In genomic region chr4:52059372-52059771, GRCh38 we compare ENCODE assay signal across 13 cellular contexts. TPM values are rescaled to one million over a fixed set of nuclear protein-coding genes. Genes with fewer than 3 reads are reported as not detected.
DNase-seq lines count a peak whose midpoint lies in the region; ATAC-seq, FAIRE-seq and TF ChIP-seq lines count a peak whose summit lies in the region.
"Had no signal": no experiment of that assay in that cellular context is flagged by ENCODE, and none has a peak within 500 bp of the region (broad histone marks: within the 10 kb centered on the region; RNA-seq: fewer than 3 reads in every experiment).

No MANE protein-coding gene starts in this region.

- H3K79me1 ChIP-seq in IMR-90 (ENCODE audit: low read depth in 1 of 2, low read length in 2 of 2) = no peaks in the 10 kb centered on the region

- H3K4me2 ChIP-seq in IMR-90 (ENCODE audit: low read depth, low read length) = no peak overlapping the region
- H3K4me2 ChIP-seq in astrocyte (ENCODE audit: low read length) = peak overlapping the region; percentile 20

- no peak overlapping the region for H2BK5ac ChIP-seq in IMR-90 (ENCODE audit: low read depth, low read length, poor library complexity, severe bottlenecking)

- BruUV-seq in IMR-90 (replicated peaks; lab: Mats Ljungman, UMichigan) = no TSS peak

- dilution Hi-C loops in IMR-90 (cut with HindIII; ENCODE audit: low sequenced_read_pairs, unreplicated experiment) = no loop called here

- no peak overlapping the region for H4K91ac ChIP-seq in IMR-90 (ENCODE audit: insufficient read depth, low read depth, low read length)

- H2BK120ac ChIP-seq in IMR-90 (ENCODE audit: low read depth, low read length) = peak overlapping the region; percentile 46; the same call in 1 of the 2 replicates

- H2AK5ac ChIP-seq in IMR-90 (ENCODE audit: low read depth, low read length) = no peak overlapping the region

- H4K20me1 ChIP-seq in IMR-90 (ENCODE audit: insufficient read depth, low read length) = no peaks in the 10 kb centered on the region
- no peaks in the 10 kb centered on the region for H4K20me1 ChIP-seq in astrocyte (ENCODE audit: insufficient read depth, low read length)

- H3K23ac ChIP-seq in IMR-90 (ENCODE audit: low read depth, low read length) = no peak overlapping the region

- no peak overlapping the region for H3K9ac ChIP-seq in IMR-90 (ENCODE audit: low read depth, low read length)
- H3K9ac ChIP-seq in astrocyte (ENCODE audit: low read length) = no peak overlapping the region

- H3K36me3 ChIP-seq in IMR-90 (ENCODE audit: control insufficient read depth, insufficient read depth, low read length) (no peaks in the 10 kb centered on the region), astrocyte (ENCODE audit: insufficient read depth, low read length) (no peaks in the 10 kb centered on the region), gastrocnemius medialis (no peaks in the 10 kb centered on the region)

- peaks cover 13% of the 10 kb centered on the region for H3K4me1 Mint-ChIP-seq in astrocyte (ENCODE audit: low read depth, unreplicated experiment)

- H3K4me3 ChIP-seq in IMR-90 (ENCODE audit: insufficient read depth, low read depth, low read length) (no peak overlapping the region), astrocyte (ENCODE audit: insufficient read depth, low read depth, low read length) (no peak overlapping the region), gastrocnemius medialis (no peak overlapping the region)

- POLR2A ChIA-PET in IMR-90 (lab: Charles Lee; ENCODE audit: unreplicated experiment) = no interaction called here

- in situ Hi-C loops in IMR-90 (cut with MboI; ENCODE audit: low sequenced_read_pairs) = no loop called here
- in situ Hi-C loops in gastrocnemius medialis (cut with MboI; ENCODE audit: low sequenced_read_pairs in 4 of 4) = no loop called here

- no peak overlapping the region for H3K56ac ChIP-seq in IMR-90 (ENCODE audit: extremely low read depth, insufficient read depth, low read length)

- H3K27ac ChIP-seq in IMR-90 (ENCODE audit: insufficient read depth, low read length) (no peak overlapping the region), astrocyte (ENCODE audit: low read depth, low read length) (no peak overlapping the region), gastrocnemius medialis (no peak overlapping the region)

- CTCF ChIA-PET in IMR-90 (lab: Yijun Ruan, JAX) = no interaction called here

- no peak overlapping the region for H3K27ac Mint-ChIP-seq in astrocyte (ENCODE audit: unreplicated experiment)
- H3K27ac Mint-ChIP-seq: activated T-helper 1 cell treated with anti-CD3 and anti-CD28 coated beads, Interleukin-12 subunit alpha, Interleukin-12 subunit beta, Interleukin-2, Interleukin-4 antibody, amounts not matched to agents 30 ng/mL and 10 ng/mL and 1 ng/mL, durations not matched to agents 14 hours and 24 hours and 36 hours had no signal

- no peaks in the 10 kb centered on the region for H3K9me3 Mint-ChIP-seq in astrocyte (ENCODE audit: unreplicated experiment)
- H3K9me3 Mint-ChIP-seq: activated T-helper 1 cell treated with anti-CD3 and anti-CD28 coated beads, Interleukin-12 subunit alpha, Interleukin-12 subunit beta, Interleukin-2, Interleukin-4 antibody, amounts not matched to agents 30 ng/mL and 10 ng/mL and 1 ng/mL, durations not matched to agents 14 hours and 24 hours and 36 hours had no signal

- no peak overlapping the region for H2BK15ac ChIP-seq in IMR-90 (ENCODE audit: low read depth, low read length)

- TF ChIP-seq POLR2A in IMR-90 (IDR thresholded peaks at IDR 0.05; ENCODE audit: low read depth, low read length) (no peak), gastrocnemius medialis (IDR thresholded peaks at IDR 0.05) (no peak)

- no CpG with 5 or more reads among the region's 3 CpGs for WGBS in IMR-90 (ENCODE audit: extremely low coverage in 2 of 2, insufficient read length in 1 of 2), 2 experiments

- H2AFZ ChIP-seq in IMR-90 (replicated peaks; ENCODE audit: low read length, poor library complexity) = no peak overlapping the region
- H2AFZ ChIP-seq in astrocyte (ENCODE audit: low read depth, low read length) = no peak overlapping the region

- no peak overlapping the region for H3K4ac ChIP-seq in IMR-90 (ENCODE audit: low read depth, low read length)

- H3K27me3 Mint-ChIP-seq in astrocyte (ENCODE audit: low read depth, unreplicated experiment) = no peaks in the 10 kb centered on the region

- TF ChIP-seq CTCF in IMR-90 (conservative IDR thresholded peaks at IDR 0.05; ENCODE audit: low read depth, low read length) (no peak), astrocyte (IDR thresholded peaks at IDR 0.05; ENCODE audit: insufficient read depth, low read depth, low read length) (no peak), gastrocnemius medialis (IDR thresholded peaks at IDR 0.05 in 4 of 5, conservative IDR thresholded peaks at IDR 0.05 in 1 of 5) (no peak)

- no peak overlapping the region for H2AK9ac ChIP-seq in IMR-90 (replicated peaks; ENCODE audit: low read depth, low read length, poor library complexity)

- H4K8ac ChIP-seq in IMR-90 (ENCODE audit: low read depth in 2 of 2, low read length in 2 of 2) = no peak overlapping the region

- no peak overlapping the region for H2BK20ac ChIP-seq in IMR-90 (ENCODE audit: low read depth, low read length)

- no peak for TF ChIP-seq RAD21 in IMR-90 (IDR thresholded peaks at IDR 0.05; ENCODE audit: low read length)

- H3K4me3 Mint-ChIP-seq in astrocyte (ENCODE audit: unreplicated experiment) = no peak overlapping the region
- H3K4me3 Mint-ChIP-seq: activated T-helper 1 cell treated with anti-CD3 and anti-CD28 coated beads, Interleukin-12 subunit alpha, Interleukin-12 subunit beta, Interleukin-2, Interleukin-4 antibody, amounts not matched to agents 30 ng/mL and 10 ng/mL and 1 ng/mL, durations not matched to agents 14 hours and 24 hours and 36 hours had no signal

- H3K9me1 ChIP-seq in IMR-90 (ENCODE audit: insufficient read depth, low read length) = 0 out of 2 replicates have a peak, but pooled peaks cover 2% of the 10 kb centered on the region

- H3K9me3 ChIP-seq in IMR-90 (ENCODE audit: control insufficient read depth, insufficient read depth, low read length) (no peaks in the 10 kb centered on the region), astrocyte (ENCODE audit: insufficient read depth, low read depth, low read length) (no peaks in the 10 kb centered on the region), gastrocnemius medialis (no peaks in the 10 kb centered on the region)

- H3K27me3 ChIP-seq in IMR-90 (ENCODE audit: control insufficient read depth, insufficient read depth, low read length) = no peaks in the 10 kb centered on the region
- no peaks in the 10 kb centered on the region for H3K27me3 ChIP-seq in astrocyte (ENCODE audit: insufficient read depth, low read length)
- no peaks in the 10 kb centered on the region for H3K27me3 ChIP-seq in gastrocnemius medialis

- peaks cover 4% of the 10 kb centered on the region; the same call in 1 of the 2 replicates for H3K4me1 ChIP-seq in IMR-90 (ENCODE audit: control insufficient read depth, insufficient read depth, low read length)
- H3K4me1 ChIP-seq in astrocyte (ENCODE audit: insufficient read depth, low read length) = peaks cover 3% of the 10 kb centered on the region
- H3K4me1 ChIP-seq in gastrocnemius medialis = peaks cover 0 to 7% of the 10 kb centered on the region in 2 donors

- peak overlapping the region; percentile 72; the same call in 1 of the 2 replicates for H3K18ac ChIP-seq in IMR-90 (ENCODE audit: low read depth, low read length)

- FAIRE-seq in astrocyte (lab: Jason Lieb, UNC) = no peak
- FAIRE-seq: colon had no signal

- H4K5ac ChIP-seq in IMR-90 (ENCODE audit: low read depth, low read length) = no peak overlapping the region

- no peaks in the 10 kb centered on the region for H3K36me3 Mint-ChIP-seq in astrocyte (ENCODE audit: low read depth, unreplicated experiment)

- peak; percentile 46 for DNase-seq in IMR-90
- peak; percentile 79 for DNase-seq in astrocyte (ENCODE audit: low read depth)
- peak; percentile 71 for DNase-seq in glomerular endothelial cell (ENCODE audit: extremely low read depth, low read depth, low spot score)
- no peak for DNase-seq in gastrocnemius medialis
- no peak for DNase-seq in stimulated activated CD4-positive, alpha-beta T cell treated with anti-CD3 and anti-CD28 coated beads, Interleukin-2, amount 100 ng/mL, for 48 hours
- no peak for DNase-seq in AML-193 (lab: John Stamatoyannopoulos, UW)
- DNase-seq: H7, NCI-H1105 had no signal

- ATAC-seq in IMR-90 (ENCODE audit: low read depth) = no peak
- peak; percentile 56 to 76 for ATAC-seq in gastrocnemius medialis
- no peak for ATAC-seq in GM21717 (IDR thresholded peaks at IDR 0.05; ENCODE audit: unreplicated experiment)
- ATAC-seq in GM18861 (IDR thresholded peaks at IDR 0.05; ENCODE audit: unreplicated experiment) = no peak

- intact Hi-C loops in IMR-90 (cut with micrococcal nuclease) (loop anchor here (10.0 kb wide), 1 partner anchor 65 kb away; no protein-coding TSS in a partner anchor), gastrocnemius medialis (cut with DNase I; ENCODE audit: low total_unique reads) (no loop called here)

- no peak overlapping the region for H3K14ac ChIP-seq in IMR-90 (replicated peaks; ENCODE audit: low read depth, low read length)

- H3K79me2 ChIP-seq in astrocyte (ENCODE audit: insufficient read depth, low read length) = no peaks in the 10 kb centered on the region

TF ChIP-seq in IMR-90, 13 proteins besides CTCF, POLR2A, EP300 and RAD21:
- TF ChIP-seq BHLHE40 (IDR thresholded peaks at IDR 0.05; ENCODE audit: low read depth, low read length) (no peak), MAZ (IDR thresholded peaks at IDR 0.05; ENCODE audit: borderline replicate concordance, low read depth, low read length) (no peak)

RNA-seq across cellular contexts. Expression of gene SPATA18, which starts 8.3 kb away (rescaled TPM):
- total RNA-seq in IMR-90 (2012; rRNA removed) (4.7 and 5.0 TPM in 2 replicates), astrocyte (19.0 and 20.7 TPM in 2 replicates), glomerular endothelial cell (12.3 and 17.4 TPM in 2 replicates), gastrocnemius medialis (1 to 10 TPM in 3 of 4 donors, under 1 TPM in 1; 0.46 to 2.6 (median 1.5) TPM)
- polyA plus RNA-seq in IMR-90 (2012; rRNA removed) = 2.4 and 3.0 TPM in 2 replicates
- polyA plus RNA-seq in IMR-90 (2012; cell fraction: cytosol; rRNA removed) = 2.2 and 2.8 TPM in 2 replicates
- polyA plus RNA-seq in IMR-90 (2012; cell fraction: nucleus; rRNA removed; ENCODE audit: low replicate concordance) = 3.4 and 10.2 TPM in 2 replicates

RNA-seq across cellular contexts. Expression of gene SGCB, which starts 21.3 kb away (rescaled TPM):
- total RNA-seq in IMR-90 (2012; rRNA removed) (16.3 and 25.8 TPM in 2 replicates), astrocyte (75.6 and 81.1 TPM in 2 replicates), glomerular endothelial cell (36.3 and 48.3 TPM in 2 replicates), gastrocnemius medialis (10 to 100 TPM; 24.8 to 49.8 (median 39.8) TPM)
- polyA plus RNA-seq in IMR-90 (2012; rRNA removed) = 18.3 and 24.0 TPM in 2 replicates
- 5.1 and 6.6 TPM in 2 replicates for polyA plus RNA-seq in IMR-90 (2012; cell fraction: cytosol; rRNA removed)
- polyA plus RNA-seq in IMR-90 (2012; cell fraction: nucleus; rRNA removed; ENCODE audit: low replicate concordance) = 1.3 and 6.9 TPM in 2 replicates

RNA-seq across cellular contexts. Expression of gene LRRC66, which starts 39.2 kb away (rescaled TPM):
- total RNA-seq in IMR-90 (2012; rRNA removed) = under 0.01 and 0.18 TPM in 2 replicates
- 0.09 and 0.10 TPM in 2 replicates for polyA plus RNA-seq in IMR-90 (2012; rRNA removed)
- polyA plus RNA-seq in IMR-90 (2012; cell fraction: cytosol; rRNA removed) = 0.01 and 0.03 TPM in 2 replicates
- polyA plus RNA-seq in IMR-90 (2012; cell fraction: nucleus; rRNA removed; ENCODE audit: low replicate concordance) = 0.40 and 0.88 TPM in 2 replicates
- total RNA-seq in astrocyte = 0.32 and 0.50 TPM in 2 replicates
- total RNA-seq in glomerular endothelial cell = 0.10 and 0.58 TPM in 2 replicates
- 1 to 10 TPM in 2 of 4 donors, under 1 TPM in 2; 0.33 to 3.3 (median 1.1) TPM for total RNA-seq in gastrocnemius medialis
- total RNA-seq: G401 had no signal

Comparison
In these comparisons a context has a peak if more than half of its experiments do, and no peak if none do; other contexts are left out.
1. ATAC-seq: peak in gastrocnemius medialis (2 of 2); none in IMR-90 (single experiment), GM21717 (single experiment) and GM18861 (single experiment).
2. DNase-seq: peak in IMR-90 (single experiment), astrocyte (single experiment) and glomerular endothelial cell (single experiment); none in gastrocnemius medialis (0 of 2), stimulated activated CD4-positive, alpha-beta T cell treated with anti-CD3 and anti-CD28 coated beads, Interleukin-2, amount 100 ng/mL, for 48 hours (0 of 2) and AML-193 (0 of 2).